1 cellular context compared by ENCODE assay signal in genomic region chr1:7117599-7118281, GRCh38.
TF ChIP-seq lines count a peak whose summit lies in the region.

No MANE protein-coding gene starts in this region.

TF ChIP-seq in WTC11, 78 proteins besides CTCF, POLR2A, EP300 and RAD21 (continued from another document):
- TF ChIP-seq ZNF281 (CRISPR knock-in tag; IDR thresholded peaks at IDR 0.05) (no peak), ATF2 (CRISPR knock-in tag; IDR thresholded peaks at IDR 0.05; ENCODE audit: borderline replicate concordance, low read depth) (no peak), GTF2I (CRISPR knock-in tag; conservative IDR thresholded peaks at IDR 0.05) (no peak), PRRX2 (CRISPR knock-in tag; IDR thresholded peaks at IDR 0.05) (no peak), USF1 (CRISPR knock-in tag; IDR thresholded peaks at IDR 0.05) (no peak), TP53 (CRISPR knock-in tag; IDR thresholded peaks at IDR 0.05) (no peak)
